Comparison of ENCODE assay signal across 8 cellular contexts in the genomic region with DNA sequence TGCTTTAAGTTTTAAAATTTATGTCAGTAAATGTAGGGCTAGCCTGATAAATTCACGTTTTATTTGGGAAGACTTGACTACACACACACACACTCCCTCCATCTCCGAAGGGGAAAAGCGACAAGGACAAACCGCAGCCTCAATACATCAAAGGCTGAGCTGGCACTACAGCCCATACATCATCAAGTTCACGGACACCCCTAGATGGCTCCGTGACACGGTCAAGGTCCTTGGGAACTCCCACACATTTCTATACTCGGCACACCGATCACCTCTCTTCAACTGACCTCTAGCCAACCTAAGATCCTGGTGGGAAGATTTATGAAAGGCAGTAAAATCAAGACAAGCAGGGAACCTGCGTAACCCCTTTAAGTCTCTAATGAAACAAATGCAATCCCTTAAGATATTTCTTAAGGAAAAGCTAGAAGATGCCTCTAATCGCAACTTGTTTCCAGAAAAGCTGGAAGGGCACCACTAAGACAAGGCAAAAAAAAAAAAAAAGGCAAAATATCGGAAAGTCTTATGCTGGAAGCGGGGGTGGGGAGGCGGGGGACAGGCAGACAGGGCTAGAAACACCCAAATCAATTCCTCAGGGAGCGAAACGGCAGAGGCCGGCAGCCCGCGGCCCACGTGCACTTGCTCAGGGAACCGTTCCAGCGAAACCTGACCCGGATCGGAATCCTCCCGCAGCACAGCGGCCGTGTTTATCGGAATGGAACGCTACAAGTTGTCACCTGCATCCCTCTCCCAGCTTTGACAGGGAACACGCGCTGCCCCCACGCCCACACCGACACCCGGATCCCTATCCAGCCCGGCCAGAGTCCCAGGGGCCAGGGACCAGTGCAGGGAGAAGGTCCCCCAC. TPM values are rescaled to one million over a fixed set of nuclear protein-coding genes. Genes with fewer than 3 reads are reported as not detected.
DNase-seq lines count a peak whose midpoint lies in the region; ATAC-seq and TF ChIP-seq lines count a peak whose summit lies in the region.

No MANE protein-coding gene starts in this region.

- WGBS in iPS DF 6.9 (ENCODE audit: insufficient coverage, insufficient read length) = no CpG with 5 or more reads among the region's 35 CpGs
- 14 to 18% (median 14%) methylated on average over 32 to 35 of the region's 35 CpGs for WGBS in psoas muscle, 3 donors

- DNase-seq in AG09309 (ENCODE audit: low read depth) (no peak), iPS DF 6.9 (ENCODE audit: low read depth, low spot score) (no peak), psoas muscle (peak; percentile 53 to 83), CD1c-positive myeloid dendritic cell (ENCODE audit: extremely low spot score) (no peak), NOMO-1 treated with DMSO at 0.1 percent for 48 hours (lab: John Stamatoyannopoulos, UW; ENCODE audit: unreplicated experiment) (no peak)
- no peak for DNase-seq in activated naive CD8-positive, alpha-beta T cell treated with anti-CD3 and anti-CD28 coated beads, Interleukin-2, amount 10 ng/mL, durations not matched to agents 7 days and 5 days

- H3K27me3 Mint-ChIP-seq in activated naive CD8-positive, alpha-beta T cell treated with anti-CD3 and anti-CD28 coated beads, Interleukin-2, amount 10 ng/mL, durations not matched to agents 7 days and 5 days = peaks cover 58% of the 10 kb centered on the region

- H3K27ac ChIP-seq in HEK293 (ENCODE audit: extremely low read depth, low read depth, low read length) (no peak overlapping the region; the same call in 1 of the 2 replicates), iPS DF 6.9 (ENCODE audit: low read length) (no peak overlapping the region), psoas muscle (peak overlapping the region; percentile 75)

- H3K36me3 Mint-ChIP-seq in activated naive CD8-positive, alpha-beta T cell treated with anti-CD3 and anti-CD28 coated beads, Interleukin-2, amount 10 ng/mL, durations not matched to agents 7 days and 5 days = no peaks in the 10 kb centered on the region

- H3K36me3 ChIP-seq in HEK293 (ENCODE audit: control insufficient read depth in 2 of 2, insufficient read depth in 1 of 2, low read length in 2 of 2) = no peaks in the 10 kb centered on the region
- H3K36me3 ChIP-seq in iPS DF 6.9 (ENCODE audit: control insufficient read depth, insufficient read depth, low read length) = no peaks in the 10 kb centered on the region
- no peaks in the 10 kb centered on the region for H3K36me3 ChIP-seq in psoas muscle (ENCODE audit: insufficient read depth in 1 of 2, low read depth in 1 of 2)

- POLR2A ChIA-PET in HEK293 (lab: Yijun Ruan, JAX) = no interaction called here
- POLR2A ChIA-PET in activated naive CD8-positive, alpha-beta T cell treated with anti-CD3 and anti-CD28 coated beads, Interleukin-2, amount 10 ng/mL, durations not matched to agents 7 days and 5 days (lab: Charles Lee) = no interaction called here

- H3K4me1 Mint-ChIP-seq in activated naive CD8-positive, alpha-beta T cell treated with anti-CD3 and anti-CD28 coated beads, Interleukin-2, amount 10 ng/mL, durations not matched to agents 7 days and 5 days = peaks cover 9% of the 10 kb centered on the region

- CTCF ChIA-PET in HEK293 (lab: Yijun Ruan, JAX) = interaction anchor here (0.6 to 0.7 kb wide), 2 partner anchors 163 to 735 kb away, joined by 3 read pairs; no protein-coding TSS in a partner anchor

- H3K4me1 ChIP-seq in HEK293 (ENCODE audit: control insufficient read depth, insufficient read depth, low read length) (no peaks in the 10 kb centered on the region), iPS DF 6.9 (ENCODE audit: control insufficient read depth, insufficient read depth, low read length) (no peaks in the 10 kb centered on the region), psoas muscle (peaks cover 6% of the 10 kb centered on the region)

- no peaks in the 10 kb centered on the region for H3K9me3 Mint-ChIP-seq in activated naive CD8-positive, alpha-beta T cell treated with anti-CD3 and anti-CD28 coated beads, Interleukin-2, amount 10 ng/mL, durations not matched to agents 7 days and 5 days

- H3K4me3 Mint-ChIP-seq in activated naive CD8-positive, alpha-beta T cell treated with anti-CD3 and anti-CD28 coated beads, Interleukin-2, amount 10 ng/mL, durations not matched to agents 7 days and 5 days = peak overlapping the region; percentile 71

- peaks cover 30% of the 10 kb centered on the region for H3K27me3 ChIP-seq in iPS DF 6.9 (ENCODE audit: control insufficient read depth, insufficient read depth, low read length)
- H3K27me3 ChIP-seq in psoas muscle (ENCODE audit: insufficient read depth in 3 of 3, low read length in 2 of 3) = no peaks in the 10 kb centered on the region

- H3K27ac Mint-ChIP-seq in activated naive CD8-positive, alpha-beta T cell treated with anti-CD3 and anti-CD28 coated beads, Interleukin-2, amount 10 ng/mL, durations not matched to agents 7 days and 5 days = no peak overlapping the region

- ATAC-seq in activated naive CD8-positive, alpha-beta T cell treated with anti-CD3 and anti-CD28 coated beads, Interleukin-2, amount 10 ng/mL, durations not matched to agents 7 days and 5 days (ENCODE audit: low read depth) = no peak
- ATAC-seq in psoas muscle (peak; percentile 46 to 75 (median 65)), GM18867 (IDR thresholded peaks at IDR 0.05; ENCODE audit: unreplicated experiment) (no peak)

- H3K9me3 ChIP-seq in HEK293 (ENCODE audit: control insufficient read depth, insufficient read depth, low read depth, low read length) (no peaks in the 10 kb centered on the region), iPS DF 6.9 (ENCODE audit: control insufficient read depth, insufficient read depth, low read length) (no peaks in the 10 kb centered on the region), psoas muscle (no peaks in the 10 kb centered on the region)

- intact Hi-C loops in psoas muscle (cut with DNase I) = loop anchor here in 1 of 2 donors (5.0 kb wide), 1 partner anchor 517 kb away; no protein-coding TSS in a partner anchor

- H3K4me3 ChIP-seq in AG09309 (ENCODE audit: control insufficient read depth, low read depth, low read length) (peak overlapping the region; percentile 68), HEK293 (ENCODE audit: low read depth, low read length) (peak overlapping the region; percentile 76), iPS DF 6.9 (ENCODE audit: low read length) (peak overlapping the region; percentile 7; the same call in 1 of the 2 replicates), psoas muscle (peak overlapping the region; percentile 85)

- TF ChIP-seq CTCF in AG09309 (IDR thresholded peaks at IDR 0.05; ENCODE audit: control insufficient read depth, insufficient read depth, low read depth, low read length, missing control alignments) (no peak), HEK293 (tag by site-specific recombination; IDR thresholded peaks at IDR 0.05) (no peak), psoas muscle (IDR thresholded peaks at IDR 0.05) (no peak)

TF ChIP-seq in HEK293, 187 proteins besides CTCF, POLR2A, EP300 and RAD21 (continues in another document):
- TF ChIP-seq, protein P1, sequence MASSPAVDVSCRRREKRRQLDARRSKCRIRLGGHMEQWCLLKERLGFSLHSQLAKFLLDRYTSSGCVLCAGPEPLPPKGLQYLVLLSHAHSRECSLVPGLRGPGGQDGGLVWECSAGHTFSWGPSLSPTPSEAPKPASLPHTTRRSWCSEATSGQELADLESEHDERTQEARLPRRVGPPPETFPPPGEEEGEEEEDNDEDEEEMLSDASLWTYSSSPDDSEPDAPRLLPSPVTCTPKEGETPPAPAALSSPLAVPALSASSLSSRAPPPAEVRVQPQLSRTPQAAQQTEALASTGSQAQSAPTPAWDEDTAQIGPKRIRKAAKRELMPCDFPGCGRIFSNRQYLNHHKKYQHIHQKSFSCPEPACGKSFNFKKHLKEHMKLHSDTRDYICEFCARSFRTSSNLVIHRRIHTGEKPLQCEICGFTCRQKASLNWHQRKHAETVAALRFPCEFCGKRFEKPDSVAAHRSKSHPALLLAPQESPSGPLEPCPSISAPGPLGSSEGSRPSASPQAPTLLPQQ (tag by site-specific recombination; IDR thresholded peaks at IDR 0.05) = 0 out of 2 replicates have a peak, but pooled peaks have one; percentile 71
- TF ChIP-seq ZNF560 (tag by site-specific recombination; IDR thresholded peaks at IDR 0.05; ENCODE audit: borderline replicate concordance) (no peak), ZNF140 (tag by site-specific recombination; IDR thresholded peaks at IDR 0.05) (no peak), ZNF335 (tag by site-specific recombination; conservative IDR thresholded peaks at IDR 0.05) (peak; percentile 92), ZIC2 (tag by site-specific recombination; IDR thresholded peaks at IDR 0.05) (no peak), GFI1B (tag by site-specific recombination; IDR thresholded peaks at IDR 0.05) (0 out of 2 replicates have a peak, but pooled peaks have one; percentile 4), SCRT2 (tag by site-specific recombination; IDR thresholded peaks at IDR 0.05) (peak; percentile 92), ZNF2 (tag by site-specific recombination; IDR thresholded peaks at IDR 0.05) (peak; percentile 19; the same call in 1 of the 2 replicates), ZFP69B (tag by site-specific recombination; IDR thresholded peaks at IDR 0.05) (0 out of 2 replicates have a peak, but pooled peaks have one; percentile 16), KLF9 (tag by site-specific recombination; IDR thresholded peaks at IDR 0.05; ENCODE audit: low read depth) (0 out of 2 replicates have a peak, but pooled peaks have one; percentile 55), SP7 (tag by site-specific recombination; IDR thresholded peaks at IDR 0.05) (peak; percentile 85), ZNF776 (tag by site-specific recombination; IDR thresholded peaks at IDR 0.05; ENCODE audit: borderline replicate concordance) (no peak)
- TF ChIP-seq, protein P2, sequence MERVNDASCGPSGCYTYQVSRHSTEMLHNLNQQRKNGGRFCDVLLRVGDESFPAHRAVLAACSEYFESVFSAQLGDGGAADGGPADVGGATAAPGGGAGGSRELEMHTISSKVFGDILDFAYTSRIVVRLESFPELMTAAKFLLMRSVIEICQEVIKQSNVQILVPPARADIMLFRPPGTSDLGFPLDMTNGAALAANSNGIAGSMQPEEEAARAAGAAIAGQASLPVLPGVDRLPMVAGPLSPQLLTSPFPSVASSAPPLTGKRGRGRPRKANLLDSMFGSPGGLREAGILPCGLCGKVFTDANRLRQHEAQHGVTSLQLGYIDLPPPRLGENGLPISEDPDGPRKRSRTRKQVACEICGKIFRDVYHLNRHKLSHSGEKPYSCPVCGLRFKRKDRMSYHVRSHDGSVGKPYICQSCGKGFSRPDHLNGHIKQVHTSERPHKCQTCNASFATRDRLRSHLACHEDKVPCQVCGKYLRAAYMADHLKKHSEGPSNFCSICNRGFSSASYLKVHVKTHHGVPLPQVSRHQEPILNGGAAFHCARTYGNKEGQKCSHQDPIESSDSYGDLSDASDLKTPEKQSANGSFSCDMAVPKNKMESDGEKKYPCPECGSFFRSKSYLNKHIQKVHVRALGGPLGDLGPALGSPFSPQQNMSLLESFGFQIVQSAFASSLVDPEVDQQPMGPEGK (tag by site-specific recombination; IDR thresholded peaks at IDR 0.05) = peak; percentile 46; the same call in 1 of the 2 replicates

RNA-seq across cellular contexts. Expression of a gene that starts 1.5 kb away (rescaled TPM):
- under 1 TPM; 0.11 to 0.14 TPM for total RNA-seq in activated naive CD8-positive, alpha-beta T cell treated with anti-CD3 and anti-CD28 coated beads, Interleukin-2, amount 10 ng/mL, durations not matched to agents 7 days and 5 days
- total RNA-seq in psoas muscle = 1 to 10 TPM in 2 of 4 donors, under 1 TPM in 2; 0.67 to 5.9 (median 1.0) TPM
- polyA plus RNA-seq in psoas muscle = 1 to 10 TPM in 1 of 3 donors, under 1 TPM in 2; 0.29 to 1.1 (median 0.84) TPM

Comparison
In these comparisons a context has a peak if more than half of its experiments do, and no peak if none do; other contexts are left out.
1. DNase-seq: peak in psoas muscle (2 of 2); none in AG09309 (single experiment), activated naive CD8-positive, alpha-beta T cell treated with anti-CD3 and anti-CD28 coated beads, Interleukin-2, amount 10 ng/mL, durations not matched to agents 7 days and 5 days (single experiment), iPS DF 6.9 (single experiment), CD1c-positive myeloid dendritic cell (single experiment) and NOMO-1 treated with DMSO at 0.1 percent for 48 hours (single experiment).
2. H3K4me3 ChIP-seq: peak in every context shown above with its lines; median percentile 85 in psoas muscle; 76 in HEK293; 68 in AG09309; 7 in iPS DF 6.9.
3. ATAC-seq: peak in psoas muscle (4 of 4); none in activated naive CD8-positive, alpha-beta T cell treated with anti-CD3 and anti-CD28 coated beads, Interleukin-2, amount 10 ng/mL, durations not matched to agents 7 days and 5 days (single experiment) and GM18867 (single experiment).